16 cellular contexts compared by ENCODE assay signal in the genomic region with DNA sequence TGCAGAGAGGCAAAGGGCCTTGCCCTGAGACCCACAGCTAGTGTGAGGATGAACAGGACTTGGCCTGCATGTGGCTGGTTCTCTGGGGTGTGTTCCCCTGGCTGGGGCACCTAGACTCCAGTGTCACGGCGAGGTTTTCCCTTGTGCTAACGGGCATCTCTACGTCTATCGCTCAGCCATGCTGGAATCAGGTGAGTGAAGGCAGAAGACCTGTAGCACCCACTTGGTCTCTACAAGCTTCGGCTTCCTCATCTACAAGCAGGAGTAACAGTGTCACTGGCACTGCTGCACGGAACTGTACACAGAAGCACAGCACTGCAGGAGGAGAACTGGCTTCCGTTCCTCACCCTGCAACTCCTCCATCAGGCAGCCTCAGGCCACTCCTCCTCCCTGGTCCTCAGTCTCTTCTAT. TPM values are rescaled to one million over a fixed set of nuclear protein-coding genes. Genes with fewer than 3 reads are reported as not detected.
DNase-seq lines count a peak whose midpoint lies in the region; ATAC-seq and TF ChIP-seq lines count a peak whose summit lies in the region.
"Had no signal": no experiment of that assay in that cellular context is flagged by ENCODE, and none has a peak within 500 bp of the region (broad histone marks: within the 10 kb centered on the region; RNA-seq: fewer than 3 reads in every experiment).

No MANE protein-coding gene starts in this region.

- H2AFZ ChIP-seq in mesenchymal stem cell (ENCODE audit: low read depth, low read length) = no peak overlapping the region
- H2AFZ ChIP-seq in MM.1S (ENCODE audit: low read length) = no peak overlapping the region

- DNase-seq in T-helper 17 cell (peak in 1 of 3 donors; percentile 1), esophagus muscularis mucosa (ENCODE audit: extremely low spot score) (no peak), mesenchymal stem cell (no peak), suprapubic skin (ENCODE audit: low spot score in 2 of 2) (peak; percentile 58 to 60), dedifferentiated amniotic fluid mesenchymal stem cell (ENCODE audit: extremely low spot score) (no peak), HPDE6-E6E7 (ENCODE audit: extremely low spot score) (no peak), MM.1S (no peak), A172 (ENCODE audit: low spot score) (no peak)
- DNase-seq: naive B cell; NCI-H146; NCI-H526; stimulated activated naive B cell treated with anti-CD40 and anti-IgM and Interleukin-4, amounts not matched to agents 10 μg/mL and 1 μg/mL and 100 μg/mL, for 72 hours had no signal

- H3K4me3 ChIP-seq in esophagus muscularis mucosa (no peak overlapping the region), mesenchymal stem cell (ENCODE audit: insufficient read depth in 1 of 2, low read depth in 1 of 2, low read length in 2 of 2) (no peak overlapping the region), suprapubic skin (no peak overlapping the region), MM.1S (ENCODE audit: low read length) (no peak overlapping the region)

- TF ChIP-seq EP300 in esophagus muscularis mucosa (IDR thresholded peaks at IDR 0.05) = no peak
- TF ChIP-seq EP300 in suprapubic skin (IDR thresholded peaks at IDR 0.05) = no peak

- no peak overlapping the region for H2BK5ac ChIP-seq in mesenchymal stem cell (ENCODE audit: low read depth, low read length, poor library complexity, severe bottlenecking)

- H2AK5ac ChIP-seq in mesenchymal stem cell (ENCODE audit: low read length, severe bottlenecking) = peak overlapping the region; percentile 26

- H3F3A ChIP-seq in MM.1S (ENCODE audit: insufficient read depth, low read length) = no peaks in the 10 kb centered on the region

- no peak overlapping the region for H3K4ac ChIP-seq in mesenchymal stem cell (ENCODE audit: low read depth in 1 of 2, low read length in 2 of 2)

- H3K4me2 ChIP-seq in mesenchymal stem cell (ENCODE audit: low read length, poor library complexity, severe bottlenecking) (no peak overlapping the region), MM.1S (ENCODE audit: low read depth, low read length) (no peak overlapping the region)
- H3K4me2 ChIP-seq: KMS-11 had no signal

- peak overlapping the region in 1 of 2 experiments; percentile 38 for H2BK12ac ChIP-seq in mesenchymal stem cell (ENCODE audit: low read length in 2 of 2)

- no peaks in the 10 kb centered on the region for H3K9me2 ChIP-seq in MM.1S (replicated peaks; ENCODE audit: insufficient read depth, low read length)

- TF ChIP-seq POLR2A in esophagus muscularis mucosa (IDR thresholded peaks at IDR 0.05; ENCODE audit: low read depth) (no peak), suprapubic skin (IDR thresholded peaks at IDR 0.05) (no peak)

- no peaks in the 10 kb centered on the region for H3K27me3 ChIP-seq in esophagus muscularis mucosa
- no peaks in the 10 kb centered on the region for H3K27me3 ChIP-seq in mesenchymal stem cell (ENCODE audit: control insufficient read depth in 1 of 2, insufficient read depth in 1 of 2, low read length in 2 of 2)
- no peaks in the 10 kb centered on the region for H3K27me3 ChIP-seq in suprapubic skin
- H3K27me3 ChIP-seq in MM.1S (replicated peaks; ENCODE audit: insufficient read depth, low read length) = no peaks in the 10 kb centered on the region

- H3K27ac ChIP-seq in esophagus muscularis mucosa (replicated peaks in 1 of 4) (peak overlapping the region; percentile 96 to 99 (median 96)), mesenchymal stem cell (ENCODE audit: low read length, poor library complexity, severe bottlenecking) (no peak overlapping the region), suprapubic skin (peak overlapping the region; percentile 90), MM.1S (ENCODE audit: low read length) (no peak overlapping the region)
- H3K27ac ChIP-seq: KMS-11 had no signal

- intact Hi-C loops in esophagus muscularis mucosa (cut with DNase I) = no loop called here

- peaks cover 33 to 57% (median 44%) of the 10 kb centered on the region in 4 donors for H3K36me3 ChIP-seq in esophagus muscularis mucosa
- H3K36me3 ChIP-seq in mesenchymal stem cell (ENCODE audit: control insufficient read depth in 1 of 2, insufficient read depth in 2 of 2, low read depth in 1 of 2, low read length in 2 of 2) = peaks cover 52% of the 10 kb centered on the region in 2 experiments
- H3K36me3 ChIP-seq in suprapubic skin = peaks cover 48% of the 10 kb centered on the region
- H3K36me3 ChIP-seq in MM.1S (replicated peaks; ENCODE audit: insufficient read depth, low read length) = no peaks in the 10 kb centered on the region

- TF ChIP-seq CTCF in esophagus muscularis mucosa (IDR thresholded peaks at IDR 0.05) (no peak), suprapubic skin (IDR thresholded peaks at IDR 0.05) (no peak), MM.1S (IDR thresholded peaks at IDR 0.05; ENCODE audit: low read length) (no peak)

- no peak overlapping the region for H3K9ac ChIP-seq in mesenchymal stem cell (ENCODE audit: low read length)
- H3K9ac ChIP-seq in MM.1S (ENCODE audit: low read length) = no peak overlapping the region
- H3K9ac ChIP-seq: KMS-11 had no signal

- H3K4me1 ChIP-seq in esophagus muscularis mucosa = peaks cover 72 to 90% (median 81%) of the 10 kb centered on the region in 4 donors
- H3K4me1 ChIP-seq in mesenchymal stem cell (ENCODE audit: control insufficient read depth, insufficient read depth, low read depth, low read length) = peaks cover 66% of the 10 kb centered on the region
- peaks cover 68% of the 10 kb centered on the region for H3K4me1 ChIP-seq in suprapubic skin
- H3K4me1 ChIP-seq in MM.1S (ENCODE audit: low read length) = no peaks in the 10 kb centered on the region

- no peak for ATAC-seq in T-helper 17 cell
- ATAC-seq: Panc1; stimulated activated naive B cell treated with anti-CD40 and anti-IgM and Interleukin-4, amounts not matched to agents 10 μg/mL and 1 μg/mL and 100 μg/mL, for 72 hours had no signal

- peak overlapping the region; percentile 63 for H3K27ac Mint-ChIP-seq in T-helper 17 cell
- H3K27ac Mint-ChIP-seq: activated T-helper 1 cell treated with anti-CD3 and anti-CD28 coated beads, Interleukin-12 subunit alpha, Interleukin-12 subunit beta, Interleukin-2, Interleukin-4 antibody, amounts not matched to agents 30 ng/mL and 10 ng/mL and 1 ng/mL, durations not matched to agents 14 hours and 24 hours and 36 hours had no signal

- H3K23ac ChIP-seq in mesenchymal stem cell (ENCODE audit: low read length in 2 of 2) = no peak overlapping the region

- peaks cover 4% of the 10 kb centered on the region for H3K79me1 ChIP-seq in mesenchymal stem cell (replicated peaks; ENCODE audit: low read length, poor library complexity, severe bottlenecking)

- no peaks in the 10 kb centered on the region for H3K79me2 ChIP-seq in MM.1S (ENCODE audit: low read length)

- H4K8ac ChIP-seq in mesenchymal stem cell (ENCODE audit: low read length) = no peak overlapping the region

- H3K9me3 ChIP-seq in T-helper 17 cell (ENCODE audit: control insufficient read depth, low read length, poor library complexity, severe bottlenecking) (no peaks in the 10 kb centered on the region), esophagus muscularis mucosa (no peaks in the 10 kb centered on the region), mesenchymal stem cell (ENCODE audit: control insufficient read depth, low read length) (no peaks in the 10 kb centered on the region), suprapubic skin (no peaks in the 10 kb centered on the region), MM.1S (replicated peaks; ENCODE audit: insufficient read depth, low read length) (no peaks in the 10 kb centered on the region)

- H3K27me3 Mint-ChIP-seq in T-helper 17 cell = no peaks in the 10 kb centered on the region
- H3K27me3 Mint-ChIP-seq: naive B cell; stimulated activated naive B cell treated with anti-CD40 and anti-IgM and Interleukin-4, amounts not matched to agents 10 μg/mL and 1 μg/mL and 100 μg/mL, for 72 hours had no signal

- no peaks in the 10 kb centered on the region for H4K20me1 ChIP-seq in MM.1S (ENCODE audit: insufficient read depth, low read length)

- H2BK120ac ChIP-seq in mesenchymal stem cell (ENCODE audit: low read depth, low read length) = no peak overlapping the region

- H3K4me1 Mint-ChIP-seq in T-helper 17 cell = no peaks in the 10 kb centered on the region
- H3K4me1 Mint-ChIP-seq: naive B cell had no signal

- 82% methylated on average over 8 of the region's 8 CpGs for WGBS in esophagus muscularis mucosa
- WGBS in mesenchymal stem cell = 95% methylated on average over 8 of the region's 8 CpGs
- 88% methylated on average over 8 of the region's 8 CpGs for WGBS in suprapubic skin

- no peak overlapping the region for H3K4me3 Mint-ChIP-seq in T-helper 17 cell
- H3K4me3 Mint-ChIP-seq: activated T-helper 1 cell treated with anti-CD3 and anti-CD28 coated beads, Interleukin-12 subunit alpha, Interleukin-12 subunit beta, Interleukin-2, Interleukin-4 antibody, amounts not matched to agents 30 ng/mL and 10 ng/mL and 1 ng/mL, durations not matched to agents 14 hours and 24 hours and 36 hours; stimulated activated naive B cell treated with anti-CD40 and anti-IgM and Interleukin-4, amounts not matched to agents 10 μg/mL and 1 μg/mL and 100 μg/mL, for 72 hours had no signal

- no peak overlapping the region for H3K14ac ChIP-seq in mesenchymal stem cell (ENCODE audit: low read length in 2 of 2)

- H3K36me3 Mint-ChIP-seq in T-helper 17 cell (ENCODE audit: low read depth) = peaks cover 5% of the 10 kb centered on the region

- no peak overlapping the region for H2BK15ac ChIP-seq in mesenchymal stem cell (ENCODE audit: low read depth, poor library complexity, severe bottlenecking)

- H3K18ac ChIP-seq in mesenchymal stem cell (ENCODE audit: low read depth in 1 of 2, low read length in 2 of 2) = peak overlapping the region in 1 of 2 experiments; percentile 49

- H4K91ac ChIP-seq in mesenchymal stem cell (ENCODE audit: low read length) = peak overlapping the region; percentile 9

RNA-seq across cellular contexts. Expression of a gene that starts 30.6 kb away (rescaled TPM):
- 10 to 100 TPM; 12.8 to 13.7 TPM for total RNA-seq in T-helper 17 cell
- 10 to 100 TPM; 42.6 to 95.6 (median 60.0) TPM for total RNA-seq in esophagus muscularis mucosa
- polyA plus RNA-seq in mesenchymal stem cell (2013, experiment 1 of 2) = 42.4 TPM
- 39.8 TPM for polyA plus RNA-seq in mesenchymal stem cell (2013, experiment 2 of 2)
- 10 to 100 TPM; 23.3 to 38.2 (median 34.2) TPM for total RNA-seq in suprapubic skin
- total RNA-seq in A172 (2014; rRNA removed; shearing (Covaris generic)) = 32.3 and 43.9 TPM in 2 replicates

RNA-seq across cellular contexts. Expression of a gene that starts 46.7 kb away (rescaled TPM):
- total RNA-seq in T-helper 17 cell (under 1 TPM; 0.16 to 0.72 TPM), esophagus muscularis mucosa (10 to 100 TPM in 1 of 4 donors, 1 to 10 TPM in 3; 2.7 to 10.4 (median 7.4) TPM), suprapubic skin (1 to 10 TPM; 1.9 to 3.1 (median 2.4) TPM)
- 0.23 TPM for polyA plus RNA-seq in mesenchymal stem cell (2013, experiment 1 of 2)
- polyA plus RNA-seq in mesenchymal stem cell (2013, experiment 2 of 2) = 0.25 TPM
- 0.10 and 0.24 TPM in 2 replicates for total RNA-seq in A172 (2014; rRNA removed; shearing (Covaris generic))
- polyA plus RNA-seq: keratinocyte had no signal

Comparison
In these comparisons a context has a peak if more than half of its experiments do, and no peak if none do; other contexts are left out.
1. DNase-seq: peak in suprapubic skin (2 of 2); none in esophagus muscularis mucosa (single experiment), mesenchymal stem cell (single experiment), dedifferentiated amniotic fluid mesenchymal stem cell (single experiment), HPDE6-E6E7 (single experiment), MM.1S (single experiment) and A172 (single experiment).
2. H3K27ac ChIP-seq: peak in esophagus muscularis mucosa (4 of 4) and suprapubic skin (single experiment); none in mesenchymal stem cell (single experiment) and MM.1S (single experiment).